ENCODE assay signal across 8 cellular contexts in genomic region chr2:113700186-113700841, GRCh38. TPM values are rescaled to one million over a fixed set of nuclear protein-coding genes. Genes with fewer than 3 reads are reported as not detected.
A peak's percentile ranks its signal among the peaks of the same experiment; 100 is the strongest.
DNase-seq lines count a peak whose midpoint lies in the region; ATAC-seq and FAIRE-seq lines count a peak whose summit lies in the region.

No MANE protein-coding gene starts in this region.

- ATAC-seq in GM21515 (IDR thresholded peaks at IDR 0.05; ENCODE audit: unreplicated experiment) (peak; percentile 85), HG03571 (IDR thresholded peaks at IDR 0.05; ENCODE audit: unreplicated experiment) (peak; percentile 66)

- no peak for FAIRE-seq in HTR-8/SVneo (lab: Jason Lieb, UNC)

- DNase-seq in GDM1 (lab: John Stamatoyannopoulos, UW) = peak; percentile 24
- DNase-seq in T-helper 2 cell = peak in 4 of 5 experiments; percentile 15 to 88 (median 22)
- peak; percentile 34 for DNase-seq in dermis blood vessel endothelial cell
- DNase-seq in stimulated activated CD4-positive, alpha-beta T cell treated with anti-CD3 and anti-CD28 coated beads, Interleukin-4, amount 100 ng/mL, for 1 hour = peak; percentile 43
- no peak for DNase-seq in HTR-8/SVneo (ENCODE audit: insufficient read length, low spot score)
- no peak for DNase-seq in NCI-H2029 treated with DMSO at 0.1 percent for 48 hours (lab: John Stamatoyannopoulos, UW)

RNA-seq across cellular contexts. Expression of gene SLC35F5, which starts 56.1 kb away (rescaled TPM):
- 102 and 134 TPM in 2 replicates for total RNA-seq in dermis blood vessel endothelial cell

Comparison
In these comparisons a context has a peak if more than half of its experiments do, and no peak if none do; other contexts are left out.
1. DNase-seq: peak in GDM1 (single experiment), T-helper 2 cell (4 of 5), dermis blood vessel endothelial cell (single experiment) and stimulated activated CD4-positive, alpha-beta T cell treated with anti-CD3 and anti-CD28 coated beads, Interleukin-4, amount 100 ng/mL, for 1 hour (single experiment); none in HTR-8/SVneo (single experiment) and NCI-H2029 treated with DMSO at 0.1 percent for 48 hours (single experiment).